ENCODE assay signal across 12 cellular contexts in the genomic region with DNA sequence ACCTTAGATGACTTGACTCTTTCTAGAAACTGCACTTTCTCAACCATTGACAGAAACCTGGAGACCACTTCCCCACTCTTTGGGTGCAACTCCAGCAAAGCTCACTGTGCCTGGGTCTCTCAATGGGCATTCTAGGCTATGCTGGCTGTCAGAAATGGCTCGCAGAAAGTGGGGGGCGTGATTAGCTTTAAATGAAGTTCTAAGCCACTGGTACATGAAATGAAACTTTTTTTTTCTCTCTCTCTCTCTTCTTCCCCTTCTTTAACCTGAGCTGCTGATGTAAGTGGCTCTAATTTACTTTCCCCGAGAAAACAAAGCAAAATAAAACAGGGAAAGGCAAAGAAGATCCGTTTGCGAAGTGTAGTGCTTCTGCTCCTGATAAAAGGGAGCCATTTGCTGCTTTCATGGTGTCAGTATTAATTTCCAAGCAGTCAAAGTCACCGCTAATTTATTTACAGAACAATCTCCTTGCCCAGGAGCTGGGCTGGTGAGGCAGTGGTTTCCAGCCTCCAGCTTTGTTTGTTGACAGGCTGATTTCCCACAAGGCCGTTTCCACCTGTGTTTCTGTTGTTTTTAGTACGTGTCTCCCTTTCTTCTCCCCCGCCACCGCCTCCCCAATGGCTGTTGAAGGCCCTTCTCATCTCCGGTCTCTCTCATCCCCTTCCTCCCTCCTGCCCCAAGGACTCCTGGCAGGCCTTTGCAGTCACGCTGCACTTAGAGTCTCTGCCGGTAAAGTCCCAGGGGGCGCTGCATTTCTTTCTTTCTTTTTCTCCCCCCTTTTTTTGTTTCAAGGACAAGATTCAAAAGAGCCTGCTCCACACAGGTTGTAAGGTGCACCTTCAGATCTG.
DNase-seq lines count a peak whose midpoint lies in the region; ATAC-seq and TF ChIP-seq lines count a peak whose summit lies in the region.
"Had no signal": no experiment of that assay in that cellular context is flagged by ENCODE, and none has a peak within 500 bp of the region (broad histone marks: within the 10 kb centered on the region; RNA-seq: fewer than 3 reads in every experiment).

No MANE protein-coding gene starts in this region.

- POLR2A ChIA-PET in activated CD4-positive, alpha-beta T cell treated with anti-CD3 and anti-CD28 coated beads, Interleukin-2, amount 10 ng/mL, durations not matched to agents 7 days and 5 days (lab: Charles Lee): no interaction called here

- no peaks in the 10 kb centered on the region for H3K9me3 ChIP-seq in testis
- H3K9me3 ChIP-seq: mucosa of descending colon had no signal

- no peak overlapping the region for H3K4me3 Mint-ChIP-seq in activated CD4-positive, alpha-beta T cell treated with anti-CD3 and anti-CD28 coated beads, Interleukin-2, amount 10 ng/mL, durations not matched to agents 7 days and 5 days
- peak overlapping the region in 1 of 2 donors; percentile 47 for H3K4me3 Mint-ChIP-seq in effector memory CD8-positive, alpha-beta T cell

- TF ChIP-seq POLR2A in testis (IDR thresholded peaks at IDR 0.05): no peak

- no peaks in the 10 kb centered on the region for H3K27me3 Mint-ChIP-seq in activated CD4-positive, alpha-beta T cell treated with anti-CD3 and anti-CD28 coated beads, Interleukin-2, amount 10 ng/mL, durations not matched to agents 7 days and 5 days
- peaks cover 44 to 87% of the 10 kb centered on the region in 2 donors for H3K27me3 Mint-ChIP-seq in effector memory CD8-positive, alpha-beta T cell

- H3K27me3 ChIP-seq in testis: no peaks in the 10 kb centered on the region

- CTCF ChIA-PET in activated CD4-positive, alpha-beta T cell treated with anti-CD3 and anti-CD28 coated beads, Interleukin-2, amount 10 ng/mL, durations not matched to agents 7 days and 5 days (lab: Charles Lee): interaction anchor here (0.8 to 1.5 kb wide), 2 partner anchors 429 to 430 kb away, joined by 3 to 4 read pairs; no protein-coding TSS in a partner anchor

- DNase-seq in activated CD4-positive, alpha-beta T cell treated with anti-CD3 and anti-CD28 coated beads, Interleukin-2, amount 10 ng/mL, durations not matched to agents 7 days and 5 days: no peak
- DNase-seq in activated CD4-positive, alpha-beta T cell treated with anti-CD3 and anti-CD28 coated beads, Interleukin-2, amount 50 U/mL, for 48 hours: no peak
- DNase-seq in NCI-H1092 (lab: John Stamatoyannopoulos, UW) (peak; percentile 47), testis (peak; percentile 28), foreskin melanocyte (no peak)
- no peak for DNase-seq in effector memory CD8-positive, alpha-beta T cell
- DNase-seq in activated effector memory CD4-positive, alpha-beta T cell treated with Interleukin-2 at 50 U/mL for 16 hours: no peak
- DNase-seq: amygdala, mucosa of descending colon, NCI-H1694 treated with DMSO at 0.1 percent for 48 hours, T-helper 9 cell had no signal

- intact Hi-C loops in testis (cut with DNase I; ENCODE audit: low total_unique reads): no loop called here

- no peaks in the 10 kb centered on the region for H3K36me3 Mint-ChIP-seq in activated CD4-positive, alpha-beta T cell treated with anti-CD3 and anti-CD28 coated beads, Interleukin-2, amount 10 ng/mL, durations not matched to agents 7 days and 5 days (ENCODE audit: low read depth)
- H3K36me3 Mint-ChIP-seq in effector memory CD8-positive, alpha-beta T cell (ENCODE audit: insufficient read depth): no peaks in the 10 kb centered on the region

- peak overlapping the region; percentile 55 for H3K27ac Mint-ChIP-seq in activated CD4-positive, alpha-beta T cell treated with anti-CD3 and anti-CD28 coated beads, Interleukin-2, amount 10 ng/mL, durations not matched to agents 7 days and 5 days
- no peak overlapping the region for H3K27ac Mint-ChIP-seq in effector memory CD8-positive, alpha-beta T cell

- H3K9me3 Mint-ChIP-seq in activated CD4-positive, alpha-beta T cell treated with anti-CD3 and anti-CD28 coated beads, Interleukin-2, amount 10 ng/mL, durations not matched to agents 7 days and 5 days: no peaks in the 10 kb centered on the region
- no peaks in the 10 kb centered on the region for H3K9me3 Mint-ChIP-seq in effector memory CD8-positive, alpha-beta T cell

- 58 to 62% methylated on average over 14 of the region's 14 CpGs for WGBS in testis, 2 donors

- H3K4me1 ChIP-seq in testis: peaks cover 11% of the 10 kb centered on the region

- peaks cover 7% of the 10 kb centered on the region for H3K4me1 Mint-ChIP-seq in activated CD4-positive, alpha-beta T cell treated with anti-CD3 and anti-CD28 coated beads, Interleukin-2, amount 10 ng/mL, durations not matched to agents 7 days and 5 days
- H3K4me1 Mint-ChIP-seq in effector memory CD8-positive, alpha-beta T cell (ENCODE audit: low read depth in 2 of 2): peaks cover 0 to 4% of the 10 kb centered on the region in 2 donors

- H3K27ac ChIP-seq in testis: no peak overlapping the region

- H3K36me3 ChIP-seq in testis (ENCODE audit: low read depth, missing control alignments): no peaks in the 10 kb centered on the region

- peak in 1 of 3 experiments; percentile 4 for TF ChIP-seq CTCF in testis (IDR thresholded peaks at IDR 0.05)

- peak; percentile 24 for ATAC-seq in effector memory CD8-positive, alpha-beta T cell (replicated peaks)
- no peak for ATAC-seq in GM19397 (IDR thresholded peaks at IDR 0.05; ENCODE audit: unreplicated experiment)
- ATAC-seq: mucosa of descending colon had no signal

- H3K4me3 ChIP-seq in testis: no peak overlapping the region
- H3K4me3 ChIP-seq: mucosa of descending colon had no signal

Comparison
In these comparisons a context has a peak if more than half of its experiments do, and no peak if none do; other contexts are left out.
1. DNase-seq: peak in NCI-H1092 (single experiment) and testis (single experiment); none in activated CD4-positive, alpha-beta T cell treated with anti-CD3 and anti-CD28 coated beads, Interleukin-2, amount 10 ng/mL, durations not matched to agents 7 days and 5 days (single experiment), activated CD4-positive, alpha-beta T cell treated with anti-CD3 and anti-CD28 coated beads, Interleukin-2, amount 50 U/mL, for 48 hours (0 of 2), effector memory CD8-positive, alpha-beta T cell (0 of 3), foreskin melanocyte (single experiment) and activated effector memory CD4-positive, alpha-beta T cell treated with Interleukin-2 at 50 U/mL for 16 hours (single experiment).